In genomic region chr16:324451-325334, GRCh38 we compare ENCODE assay signal across 10 cellular contexts. TPM values are rescaled to one million over a fixed set of nuclear protein-coding genes. Genes with fewer than 3 reads are reported as not detected.
DNase-seq lines count a peak whose midpoint lies in the region; ATAC-seq, FAIRE-seq and TF ChIP-seq lines count a peak whose summit lies in the region.
"Had no signal": no experiment of that assay in that cellular context is flagged by ENCODE, and none has a peak within 500 bp of the region (broad histone marks: within the 10 kb centered on the region; RNA-seq: fewer than 3 reads in every experiment).

No MANE protein-coding gene starts in this region.

- H3K36me3 ChIP-seq in K562 (ENCODE audit: control insufficient read depth, insufficient read depth, low read length) (peaks cover 27% of the 10 kb centered on the region), smooth muscle cell (ENCODE audit: low read depth) (no peaks in the 10 kb centered on the region)
- H3K36me3 ChIP-seq: thoracic aorta had no signal

- TF ChIP-seq POLR2A in K562 (conservative IDR thresholded peaks at IDR 0.05): no peak

- H3K79me2 ChIP-seq in K562 (ENCODE audit: control insufficient read depth, insufficient read depth, low read length) (peaks cover 86% of the 10 kb centered on the region), smooth muscle cell (ENCODE audit: low read depth) (peaks cover 70% of the 10 kb centered on the region)

- H3K4me1 ChIP-seq in K562 (replicated peaks in 1 of 2; ENCODE audit: control insufficient read depth in 2 of 2, insufficient read depth in 2 of 2, low read length in 2 of 2) (peaks cover 24 to 54% of the 10 kb centered on the region in 2 experiments), smooth muscle cell (ENCODE audit: low read depth) (no peaks in the 10 kb centered on the region)

- no peak for DNase-seq in GM18507 (ENCODE audit: extremely low spot score, insufficient read length, low read depth)
- peak; percentile 37 to 95 (median 72) for DNase-seq in T-helper 2 cell
- DNase-seq in K562 (ENCODE audit: extremely low read depth in 1 of 4, low spot score in 3 of 4): peak; percentile 79 to 95 (median 84)
- peak; percentile 33 for DNase-seq in stimulated activated CD4-positive, alpha-beta T cell treated with anti-CD3 and anti-CD28 coated beads, Interleukin-1b, Interleukin-23, amount 100 ng/mL, for 48 hours
- DNase-seq in NCI-H524 (lab: John Stamatoyannopoulos, UW): no peak
- no peak for DNase-seq in A172 (ENCODE audit: low spot score)
- no peak for DNase-seq in left lobe of liver (ENCODE audit: low spot score)
- no peak for DNase-seq in smooth muscle cell (lab: John Stamatoyannopoulos, UW; ENCODE audit: unreplicated experiment)

- H3K9ac ChIP-seq in K562 (ENCODE audit: insufficient read depth in 1 of 2, low read depth in 2 of 2, low read length in 2 of 2) (peak overlapping the region; percentile 63 to 89), smooth muscle cell (ENCODE audit: low read depth) (no peak overlapping the region)

- intact Hi-C loops in K562 (cut with micrococcal nuclease): no loop called here

- peaks cover 10% of the 10 kb centered on the region for H3K9me1 ChIP-seq in K562 (ENCODE audit: control insufficient read depth, insufficient read depth, low read length)

- peaks cover 49% of the 10 kb centered on the region; the same call in 1 of the 2 replicates for H4K20me1 ChIP-seq in K562 (replicated peaks; ENCODE audit: control insufficient read depth, insufficient read depth, low read length)
- H4K20me1 ChIP-seq in smooth muscle cell (ENCODE audit: low read depth): peaks cover 97% of the 10 kb centered on the region

- BruUV-seq in K562 (replicated peaks; lab: Mats Ljungman, UMichigan): no TSS peak

- H2AFZ ChIP-seq in K562 (ENCODE audit: low read depth, low read length): peak overlapping the region; percentile 63; the same call in 1 of the 2 replicates
- H2AFZ ChIP-seq in smooth muscle cell (ENCODE audit: low read depth): no peak overlapping the region

- in situ Hi-C loops in K562 (cut with MboI): no loop called here

- CTCF ChIA-PET in K562 (lab: Yijun Ruan, JAX; ENCODE audit: low intra/inter-chr PET ratio): no interaction called here

- peak overlapping the region; percentile 86 for H3K27ac ChIP-seq in K562 (ENCODE audit: extremely low read depth, low read depth, low read length)
- no peak overlapping the region for H3K27ac ChIP-seq in smooth muscle cell (ENCODE audit: low read depth)
- H3K27ac ChIP-seq: thoracic aorta had no signal

- H3K27me3 ChIP-seq in K562 (ENCODE audit: control insufficient read depth in 2 of 2, insufficient read depth in 2 of 2, low read length in 2 of 2): no peaks in the 10 kb centered on the region
- no peaks in the 10 kb centered on the region for H3K27me3 ChIP-seq in smooth muscle cell (ENCODE audit: low read depth)

- POLR2A ChIA-PET in K562 (lab: Yijun Ruan, JAX): interaction anchor here (0.6 to 1.4 kb wide), 8 partner anchors 9 to 231 kb away, joined by 3 to 4 read pairs (median 3); no protein-coding TSS in a partner anchor

- 11% methylated on average over 47 of the region's 55 CpGs for WGBS in K562 (ENCODE audit: insufficient coverage, low coverage, missing lambda C conversion rate)
- 95% methylated on average over 49 of the region's 55 CpGs for WGBS in smooth muscle cell (ENCODE audit: low lambda C conversion rate)

- TF ChIP-seq CTCF in K562 (IDR thresholded peaks at IDR 0.05 in 2 of 3, conservative IDR thresholded peaks at IDR 0.05 in 1 of 3; ENCODE audit: insufficient read depth in 2 of 3, low read depth in 1 of 3, low read length in 3 of 3): no peak
- no peak for TF ChIP-seq CTCF in smooth muscle cell (IDR thresholded peaks at IDR 0.05; ENCODE audit: borderline replicate concordance, insufficient read depth, poor library complexity, severe bottlenecking)

- H3K9me3 ChIP-seq in K562 (replicated peaks; ENCODE audit: control insufficient read depth, insufficient read depth, low read depth, low read length): no peaks in the 10 kb centered on the region
- H3K9me3 ChIP-seq in smooth muscle cell (replicated peaks; ENCODE audit: low read depth): no peaks in the 10 kb centered on the region
- H3K9me3 ChIP-seq: thoracic aorta had no signal

- TF ChIP-seq EP300 in K562 (IDR thresholded peaks at IDR 0.05; ENCODE audit: low read length): peak; percentile 79; the same call in 1 of the 2 replicates

- TF ChIP-seq RAD21 in K562 (CRISPR knock-in tag; conservative IDR thresholded peaks at IDR 0.05 in 1 of 2, IDR thresholded peaks at IDR 0.05 in 1 of 2): no peak

- peak; percentile 77 for FAIRE-seq in GM18507 (lab: Jason Lieb, UNC)
- peak; percentile 98 for FAIRE-seq in K562 (lab: Jason Lieb, UNC)

- no peaks in the 10 kb centered on the region for H3F3A ChIP-seq in smooth muscle cell (ENCODE audit: low read depth)

- H3K4me3 ChIP-seq in K562 (peak overlapping the region; percentile 28), smooth muscle cell (no peak overlapping the region)
- H3K4me3 ChIP-seq: thoracic aorta had no signal

- H3K4me2 ChIP-seq in K562 (ENCODE audit: insufficient read depth, low read length) (peak overlapping the region; percentile 74), smooth muscle cell (no peak overlapping the region)

- ATAC-seq in K562 (peak; percentile 91), left lobe of liver (no peak)

RNA-seq across cellular contexts. Expression of gene AXIN1, which starts 27.8 kb away (rescaled TPM):
- 41.5 and 88.6 TPM in 2 replicates for total RNA-seq in K562 (2011; cell fraction: chromatin; rRNA removed; ENCODE audit: low replicate concordance)
- 39.7 and 42.5 TPM in 2 replicates for total RNA-seq in K562 (2011; cell fraction: nucleolus; rRNA removed)
- total RNA-seq in K562 (2011; cell fraction: nucleoplasm; rRNA removed): 23.8 and 31.0 TPM in 2 replicates
- total RNA-seq in K562 (2014; rRNA removed) (53.9 and 65.3 TPM in 2 replicates), K562 (2014; rRNA removed; fragmentation: Illumina TruSeq; extraction: Trizol) (13.1 and 16.0 TPM in 2 replicates), K562 (2015; rRNA removed; fragmentation: Illumina TruSeq; extraction: Trizol) (28.1 and 28.6 TPM in 2 replicates), K562 (2021) (49.9 and 58.0 TPM in 2 replicates), left lobe of liver (8.5 TPM), smooth muscle cell (12.7 and 13.0 TPM in 2 replicates)
- polyA plus RNA-seq in K562 (2011; rRNA removed) (7.4 and 13.0 TPM in 2 replicates), K562 (2014; fragmentation: Illumina TruSeq; extraction: Trizol) (25.9 and 36.3 TPM in 2 replicates), K562 (2014; fragmentation: Nextera tagmentation; extraction: Ambion mirVana) (under 1 TPM; 0.42 to 0.77 TPM), K562 (2014; rRNA removed) (36.8 and 40.5 TPM in 2 replicates), smooth muscle cell (15.0 and 15.2 TPM in 2 replicates)
- polyA plus RNA-seq in K562 (2011; cell fraction: cytosol; rRNA removed): 13.6 and 26.9 TPM in 2 replicates
- polyA plus RNA-seq in K562 (2011; cell fraction: nucleus; rRNA removed): 20.6 and 36.7 TPM in 2 replicates
- polyA plus RNA-seq in K562 (2012): 26.0 and 33.9 TPM in 2 replicates
- polyA minus RNA-seq in K562 (2011; rRNA and poly(A)+ RNA removed): 9.0 and 13.1 TPM in 2 replicates
- 16.1 and 34.2 TPM in 2 replicates for polyA minus RNA-seq in K562 (2011; cell fraction: cytosol; rRNA and poly(A)+ RNA removed)
- polyA minus RNA-seq in K562 (2011; cell fraction: nucleus; rRNA and poly(A)+ RNA removed): 14.3 and 14.4 TPM in 2 replicates
- 39.0 and 50.5 TPM in 2 replicates for total RNA-seq in A172 (2014; rRNA removed; shearing (Covaris generic))

RNA-seq across cellular contexts. Expression of gene PDIA2, which starts 41.7 kb away (rescaled TPM):
- 5.5 and 10.4 TPM in 2 replicates for total RNA-seq in K562 (2011; cell fraction: chromatin; rRNA removed; ENCODE audit: low replicate concordance)
- 5.5 and 6.5 TPM in 2 replicates for total RNA-seq in K562 (2011; cell fraction: nucleolus; rRNA removed)
- 4.2 and 4.3 TPM in 2 replicates for total RNA-seq in K562 (2011; cell fraction: nucleoplasm; rRNA removed)
- total RNA-seq in K562 (2014; rRNA removed): 0.20 and 0.23 TPM in 2 replicates
- total RNA-seq in K562 (2014; rRNA removed; fragmentation: Illumina TruSeq; extraction: Trizol): not detected in 2 replicates
- total RNA-seq in K562 (2015; rRNA removed; fragmentation: Illumina TruSeq; extraction: Trizol): not detected in 2 replicates
- total RNA-seq in K562 (2021): 0.58 and 0.67 TPM in 2 replicates
- 0.92 and 1.0 TPM in 2 replicates for polyA plus RNA-seq in K562 (2011; rRNA removed)
- 0.19 and 0.66 TPM in 2 replicates for polyA plus RNA-seq in K562 (2011; cell fraction: cytosol; rRNA removed)
- polyA plus RNA-seq in K562 (2011; cell fraction: nucleus; rRNA removed): 9.1 and 13.2 TPM in 2 replicates
- polyA plus RNA-seq in K562 (2012): 0.17 and 0.33 TPM in 2 replicates
- polyA plus RNA-seq in K562 (2014; fragmentation: Illumina TruSeq; extraction: Trizol): 0.13 and 0.19 TPM in 2 replicates
- polyA plus RNA-seq in K562 (2014; fragmentation: Nextera tagmentation; extraction: Ambion mirVana): not detected
- polyA plus RNA-seq in K562 (2014; rRNA removed): 0.18 and 0.23 TPM in 2 replicates
- 0.15 TPM in 1 of 2 replicates, not detected in the other for polyA minus RNA-seq in K562 (2011; rRNA and poly(A)+ RNA removed)
- not detected in 2 replicates for polyA minus RNA-seq in K562 (2011; cell fraction: cytosol; rRNA and poly(A)+ RNA removed)
- polyA minus RNA-seq in K562 (2011; cell fraction: nucleus; rRNA and poly(A)+ RNA removed): 0.81 and 1.2 TPM in 2 replicates
- 0.29 and 0.41 TPM in 2 replicates for total RNA-seq in A172 (2014; rRNA removed; shearing (Covaris generic))
- total RNA-seq in left lobe of liver: 0.23 TPM
- total RNA-seq in smooth muscle cell: 0.18 TPM in 1 of 2 replicates, not detected in the other
- polyA plus RNA-seq in smooth muscle cell: 0.43 and 0.86 TPM in 2 replicates
- total RNA-seq: epithelial cell of proximal tubule had no signal

RNA-seq across cellular contexts. Expression of gene ARHGDIG, which starts 44.3 kb away (rescaled TPM):
- total RNA-seq in K562 (2011; cell fraction: chromatin; rRNA removed; ENCODE audit: low replicate concordance): 2.2 and 9.2 TPM in 2 replicates
- total RNA-seq in K562 (2011; cell fraction: nucleolus; rRNA removed): 6.4 and 8.8 TPM in 2 replicates
- total RNA-seq in K562 (2011; cell fraction: nucleoplasm; rRNA removed): 4.1 and 5.6 TPM in 2 replicates
- 0.64 and 2.2 TPM in 2 replicates for total RNA-seq in K562 (2014; rRNA removed)
- total RNA-seq in K562 (2014; rRNA removed; fragmentation: Illumina TruSeq; extraction: Trizol): 0.36 and 0.41 TPM in 2 replicates
- total RNA-seq in K562 (2015; rRNA removed; fragmentation: Illumina TruSeq; extraction: Trizol): 0.19 and 0.40 TPM in 2 replicates
- 0.69 and 1.6 TPM in 2 replicates for total RNA-seq in K562 (2021)
- 2.0 and 2.5 TPM in 2 replicates for polyA plus RNA-seq in K562 (2011; rRNA removed)
- 3.0 and 6.0 TPM in 2 replicates for polyA plus RNA-seq in K562 (2011; cell fraction: cytosol; rRNA removed)
- 9.6 and 15.6 TPM in 2 replicates for polyA plus RNA-seq in K562 (2011; cell fraction: nucleus; rRNA removed)
- 0.71 and 0.74 TPM in 2 replicates for polyA plus RNA-seq in K562 (2012)
- polyA plus RNA-seq in K562 (2014; fragmentation: Illumina TruSeq; extraction: Trizol): 0.37 and 0.84 TPM in 2 replicates
- polyA plus RNA-seq in K562 (2014; fragmentation: Nextera tagmentation; extraction: Ambion mirVana): not detected
- 0.86 and 1.8 TPM in 2 replicates for polyA plus RNA-seq in K562 (2014; rRNA removed)
- polyA minus RNA-seq in K562 (2011; rRNA and poly(A)+ RNA removed): 0.18 and 0.46 TPM in 2 replicates
- polyA minus RNA-seq in K562 (2011; cell fraction: cytosol; rRNA and poly(A)+ RNA removed): 0.95 and 1.5 TPM in 2 replicates
- 0.78 and 1.6 TPM in 2 replicates for polyA minus RNA-seq in K562 (2011; cell fraction: nucleus; rRNA and poly(A)+ RNA removed)
- 1.1 and 4.0 TPM in 2 replicates for total RNA-seq in A172 (2014; rRNA removed; shearing (Covaris generic))
- total RNA-seq in left lobe of liver: 0.70 TPM
- total RNA-seq in smooth muscle cell: 0.58 and 0.63 TPM in 2 replicates
- polyA plus RNA-seq in smooth muscle cell: 2.9 and 4.7 TPM in 2 replicates
- total RNA-seq: thoracic aorta had no signal

RNA-seq across cellular contexts. Expression of gene MRPL28, which starts 45.6 kb away (rescaled TPM):
- total RNA-seq in K562 (2011; cell fraction: chromatin; rRNA removed; ENCODE audit: low replicate concordance): 23.4 and 64.3 TPM in 2 replicates
- 75.9 and 80.4 TPM in 2 replicates for total RNA-seq in K562 (2011; cell fraction: nucleolus; rRNA removed)
- 40.5 and 50.3 TPM in 2 replicates for total RNA-seq in K562 (2011; cell fraction: nucleoplasm; rRNA removed)
- total RNA-seq in K562 (2014; rRNA removed) (323 and 344 TPM in 2 replicates), K562 (2014; rRNA removed; fragmentation: Illumina TruSeq; extraction: Trizol) (54.8 and 63.1 TPM in 2 replicates), K562 (2015; rRNA removed; fragmentation: Illumina TruSeq; extraction: Trizol) (157 and 167 TPM in 2 replicates), K562 (2021) (175 and 183 TPM in 2 replicates), left lobe of liver (36.1 TPM), smooth muscle cell (80.8 and 84.6 TPM in 2 replicates)
- polyA plus RNA-seq in K562 (2011; rRNA removed) (152 and 181 TPM in 2 replicates), K562 (2014; fragmentation: Illumina TruSeq; extraction: Trizol) (219 and 232 TPM in 2 replicates), K562 (2014; fragmentation: Nextera tagmentation; extraction: Ambion mirVana) (10 to 100 TPM in 1 of 2 experiments, 1 to 10 TPM in 1; 2.5 to 22.9 TPM), K562 (2014; rRNA removed) (306 and 314 TPM in 2 replicates), smooth muscle cell (155 and 160 TPM in 2 replicates)
- 215 and 452 TPM in 2 replicates for polyA plus RNA-seq in K562 (2011; cell fraction: cytosol; rRNA removed)
- polyA plus RNA-seq in K562 (2011; cell fraction: nucleus; rRNA removed): 114 and 165 TPM in 2 replicates
- polyA plus RNA-seq in K562 (2012): 108 and 172 TPM in 2 replicates
- 49.7 and 74.3 TPM in 2 replicates for polyA minus RNA-seq in K562 (2011; rRNA and poly(A)+ RNA removed)
- polyA minus RNA-seq in K562 (2011; cell fraction: cytosol; rRNA and poly(A)+ RNA removed): 48.1 and 65.9 TPM in 2 replicates
- 23.4 and 31.5 TPM in 2 replicates for polyA minus RNA-seq in K562 (2011; cell fraction: nucleus; rRNA and poly(A)+ RNA removed)
- total RNA-seq in A172 (2014; rRNA removed; shearing (Covaris generic)): 234 and 252 TPM in 2 replicates

RNA-seq across cellular contexts. Expression of gene RGS11, which starts 48.9 kb away (rescaled TPM):
- 0.07 TPM in 1 of 2 replicates, not detected in the other for total RNA-seq in K562 (2011; cell fraction: chromatin; rRNA removed; ENCODE audit: low replicate concordance)
- total RNA-seq in K562 (2011; cell fraction: nucleolus; rRNA removed): not detected in 2 replicates
- not detected in 2 replicates for total RNA-seq in K562 (2011; cell fraction: nucleoplasm; rRNA removed)
- total RNA-seq in K562 (2014; rRNA removed) (not detected in 2 replicates), K562 (2014; rRNA removed; fragmentation: Illumina TruSeq; extraction: Trizol) (not detected in 2 replicates), K562 (2015; rRNA removed; fragmentation: Illumina TruSeq; extraction: Trizol) (not detected in 2 replicates), K562 (2021) (not detected in 2 replicates), left lobe of liver (0.70 TPM), smooth muscle cell (0.04 and 2.2 TPM in 2 replicates)
- polyA plus RNA-seq in K562 (2011; rRNA removed) (not detected in 2 replicates), K562 (2014; fragmentation: Illumina TruSeq; extraction: Trizol) (not detected in 2 replicates), K562 (2014; fragmentation: Nextera tagmentation; extraction: Ambion mirVana) (not detected), K562 (2014; rRNA removed) (not detected in 2 replicates), smooth muscle cell (3.9 TPM in 2 replicates)
- not detected in 2 replicates for polyA plus RNA-seq in K562 (2011; cell fraction: cytosol; rRNA removed)
- polyA plus RNA-seq in K562 (2011; cell fraction: nucleus; rRNA removed): not detected in 2 replicates
- not detected in 2 replicates for polyA plus RNA-seq in K562 (2012)
- not detected in 2 replicates for polyA minus RNA-seq in K562 (2011; rRNA and poly(A)+ RNA removed)
- not detected in 2 replicates for polyA minus RNA-seq in K562 (2011; cell fraction: cytosol; rRNA and poly(A)+ RNA removed)
- polyA minus RNA-seq in K562 (2011; cell fraction: nucleus; rRNA and poly(A)+ RNA removed): not detected in 2 replicates
- total RNA-seq in A172 (2014; rRNA removed; shearing (Covaris generic)): 0.07 TPM in 1 of 2 replicates, not detected in the other

Comparison
In these comparisons a context has a peak if more than half of its experiments do, and no peak if none do; other contexts are left out.
1. DNase-seq: peak in T-helper 2 cell (5 of 5), K562 (4 of 4) and stimulated activated CD4-positive, alpha-beta T cell treated with anti-CD3 and anti-CD28 coated beads, Interleukin-1b, Interleukin-23, amount 100 ng/mL, for 48 hours (single experiment); none in GM18507 (single experiment), NCI-H524 (0 of 2), A172 (single experiment), left lobe of liver (single experiment) and smooth muscle cell (single experiment).